12 cellular contexts compared by ENCODE assay signal in the genomic region with DNA sequence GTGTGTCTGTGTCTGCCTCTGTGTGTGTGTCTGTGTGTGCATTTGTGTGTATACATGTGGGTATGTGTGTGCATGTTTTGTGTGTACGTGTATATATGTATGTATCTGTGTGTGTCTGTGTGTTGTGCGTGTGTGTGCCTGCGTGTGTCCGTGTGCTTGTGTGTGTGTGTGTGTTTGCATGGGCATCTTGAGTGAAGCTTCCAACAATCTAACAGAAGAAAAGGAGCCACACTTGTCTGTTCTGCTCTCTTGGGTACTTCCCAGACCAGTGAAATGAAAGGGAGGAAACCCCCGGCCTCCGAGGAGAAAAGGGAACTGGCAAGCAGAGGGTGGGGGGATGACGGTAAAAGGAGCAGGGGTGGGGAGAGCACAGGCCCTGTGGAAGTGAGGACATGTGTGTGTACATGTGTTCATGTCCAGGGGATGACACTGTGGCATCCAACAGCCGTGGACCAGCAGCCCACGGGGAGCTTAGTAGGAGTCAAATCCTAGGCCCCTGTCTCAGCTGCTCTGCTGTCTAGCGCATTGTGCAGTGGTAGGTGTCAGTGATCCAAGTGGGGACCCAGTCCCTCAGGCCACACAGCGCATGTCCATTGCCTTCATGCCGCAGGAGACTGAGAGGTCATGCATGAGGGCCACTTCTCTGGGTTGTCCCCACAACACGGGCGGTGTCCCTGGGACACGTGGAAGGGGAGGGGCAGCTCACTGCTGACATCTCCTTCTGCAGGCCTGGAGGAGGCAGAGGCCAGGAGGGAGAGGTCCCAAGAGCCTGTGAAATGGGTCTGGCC. TPM values are rescaled to one million over a fixed set of nuclear protein-coding genes. Genes with fewer than 3 reads are reported as not detected.
DNase-seq lines count a peak whose midpoint lies in the region; ATAC-seq and TF ChIP-seq lines count a peak whose summit lies in the region.
"Had no signal": no experiment of that assay in that cellular context is flagged by ENCODE, and none has a peak within 500 bp of the region (broad histone marks: within the 10 kb centered on the region; RNA-seq: fewer than 3 reads in every experiment).

No MANE protein-coding gene starts in this region.

- H3K9me3 ChIP-seq in heart left ventricle: peaks cover 0 to 6% (median 0%) of the 10 kb centered on the region in 12 donors
- H3K9me3 ChIP-seq: thoracic aorta had no signal

- intact Hi-C loops in heart left ventricle (cut with DNase I): no loop called here

- DNase-seq in T-helper 1 cell: no peak
- peak; percentile 34 for DNase-seq in NOMO-1 treated with dmso at 0.1 percent for 144 hours (lab: John Stamatoyannopoulos, UW; ENCODE audit: unreplicated experiment)
- DNase-seq in heart left ventricle: no peak
- DNase-seq in stimulated activated naive CD8-positive, alpha-beta T cell treated with anti-CD3 and anti-CD28 coated beads, Interleukin-15, Interleukin-2, amounts not matched to agents 100 U/mL and 50 U/mL, for 24 hours: no peak
- DNase-seq in immature natural killer cell: no peak
- DNase-seq in occipital lobe (lab: John Stamatoyannopoulos, UW): no peak
- DNase-seq: NCI-H524 had no signal

- H3K4me1 Mint-ChIP-seq in T-helper 1 cell treated with Interleukin-12 subunit alpha and Interleukin-12 subunit beta and Interleukin-4 antibody, amounts not matched to agents 30 μg/mL and 1 μg/mL, for 36 hours (ENCODE audit: low read depth): peaks cover 22% of the 10 kb centered on the region
- no peaks in the 10 kb centered on the region for H3K4me1 Mint-ChIP-seq in immature natural killer cell

- no peak for TF ChIP-seq CTCF in heart left ventricle (IDR thresholded peaks at IDR 0.05)

- peaks cover 7% of the 10 kb centered on the region for H3K9me3 Mint-ChIP-seq in T-helper 1 cell treated with Interleukin-12 subunit alpha and Interleukin-12 subunit beta and Interleukin-4 antibody, amounts not matched to agents 30 μg/mL and 1 μg/mL, for 36 hours
- no peaks in the 10 kb centered on the region for H3K9me3 Mint-ChIP-seq in immature natural killer cell

- no peak for TF ChIP-seq POLR2A in heart left ventricle (IDR thresholded peaks at IDR 0.05)

- H3K36me3 ChIP-seq in heart left ventricle: peaks cover 0 to 48% (median 0%) of the 10 kb centered on the region in 9 donors
- H3K36me3 ChIP-seq: thoracic aorta had no signal

- H3K27ac Mint-ChIP-seq in T-helper 1 cell treated with Interleukin-12 subunit alpha and Interleukin-12 subunit beta and Interleukin-4 antibody, amounts not matched to agents 30 μg/mL and 1 μg/mL, for 36 hours: peak overlapping the region; percentile 58
- H3K27ac Mint-ChIP-seq in immature natural killer cell: no peak overlapping the region

- peak overlapping the region in 1 of 12 donors; percentile 67 for H3K27ac ChIP-seq in heart left ventricle
- H3K27ac ChIP-seq: hepatocyte, thoracic aorta had no signal

- peaks cover 0 to 48% (median 0%) of the 10 kb centered on the region in 12 donors for H3K4me1 ChIP-seq in heart left ventricle

- ATAC-seq in heart left ventricle (peak in 3 of 4 donors; percentile 26 to 70 (median 63)), HG03045 (IDR thresholded peaks at IDR 0.05; ENCODE audit: unreplicated experiment) (no peak)
- ATAC-seq in stimulated activated naive CD8-positive, alpha-beta T cell treated with anti-CD3 and anti-CD28 coated beads, Interleukin-15, Interleukin-2, amounts not matched to agents 100 U/mL and 50 U/mL, for 24 hours: peak; percentile 53

- H3K27me3 ChIP-seq in heart left ventricle: peaks cover 0 to 37% (median 4%) of the 10 kb centered on the region in 9 donors
- H3K27me3 ChIP-seq: hepatocyte had no signal

- peak overlapping the region; percentile 3 for H3K4me3 Mint-ChIP-seq in T-helper 1 cell treated with Interleukin-12 subunit alpha and Interleukin-12 subunit beta and Interleukin-4 antibody, amounts not matched to agents 30 μg/mL and 1 μg/mL, for 36 hours
- H3K4me3 Mint-ChIP-seq in immature natural killer cell: no peak overlapping the region

- peaks cover 20% of the 10 kb centered on the region for H3K27me3 Mint-ChIP-seq in T-helper 1 cell treated with Interleukin-12 subunit alpha and Interleukin-12 subunit beta and Interleukin-4 antibody, amounts not matched to agents 30 μg/mL and 1 μg/mL, for 36 hours (ENCODE audit: low read depth)
- H3K27me3 Mint-ChIP-seq in immature natural killer cell (ENCODE audit: low read depth in 3 of 3): peaks cover 2 to 9% (median 5%) of the 10 kb centered on the region in 3 donors

- WGBS in heart left ventricle, 4 donors: 52 to 69% (median 56%) methylated on average over 8 to 15 of the region's 15 CpGs

- H3K4me3 ChIP-seq in heart left ventricle: no peak overlapping the region
- H3K4me3 ChIP-seq: hepatocyte, thoracic aorta had no signal

- H3K36me3 Mint-ChIP-seq in T-helper 1 cell treated with Interleukin-12 subunit alpha and Interleukin-12 subunit beta and Interleukin-4 antibody, amounts not matched to agents 30 μg/mL and 1 μg/mL, for 36 hours (ENCODE audit: low read depth): peaks cover 15% of the 10 kb centered on the region
- H3K36me3 Mint-ChIP-seq in immature natural killer cell: no peaks in the 10 kb centered on the region

RNA-seq across cellular contexts. Expression of gene CSF2RB, which starts 8.1 kb away (rescaled TPM):
- 10 to 100 TPM in 1 of 9 donors, 1 to 10 TPM in 8; 1.5 to 39.4 (median 2.3) TPM for total RNA-seq in heart left ventricle
- 1 to 10 TPM in 1 of 2 donors, under 1 TPM in 1; 0.69 to 1.4 TPM for polyA plus RNA-seq in heart left ventricle
- polyA plus RNA-seq in immature natural killer cell: under 1 TPM in 2 of 3 donors, not detected in 1; 0.47 to 0.77 TPM
- total RNA-seq in occipital lobe: 0.62 TPM
- polyA plus RNA-seq: hepatocyte, neural cell had no signal
